In genomic region chr6:75602164-75602896, GRCh38 we compare ENCODE assay signal across 1 cellular context.
TF ChIP-seq lines count a peak whose summit lies in the region.

No MANE protein-coding gene starts in this region.

TF ChIP-seq in HEK293, 187 proteins besides CTCF, POLR2A, EP300 and RAD21 (continued from another document and continues in another):
- TF ChIP-seq, protein P1, sequence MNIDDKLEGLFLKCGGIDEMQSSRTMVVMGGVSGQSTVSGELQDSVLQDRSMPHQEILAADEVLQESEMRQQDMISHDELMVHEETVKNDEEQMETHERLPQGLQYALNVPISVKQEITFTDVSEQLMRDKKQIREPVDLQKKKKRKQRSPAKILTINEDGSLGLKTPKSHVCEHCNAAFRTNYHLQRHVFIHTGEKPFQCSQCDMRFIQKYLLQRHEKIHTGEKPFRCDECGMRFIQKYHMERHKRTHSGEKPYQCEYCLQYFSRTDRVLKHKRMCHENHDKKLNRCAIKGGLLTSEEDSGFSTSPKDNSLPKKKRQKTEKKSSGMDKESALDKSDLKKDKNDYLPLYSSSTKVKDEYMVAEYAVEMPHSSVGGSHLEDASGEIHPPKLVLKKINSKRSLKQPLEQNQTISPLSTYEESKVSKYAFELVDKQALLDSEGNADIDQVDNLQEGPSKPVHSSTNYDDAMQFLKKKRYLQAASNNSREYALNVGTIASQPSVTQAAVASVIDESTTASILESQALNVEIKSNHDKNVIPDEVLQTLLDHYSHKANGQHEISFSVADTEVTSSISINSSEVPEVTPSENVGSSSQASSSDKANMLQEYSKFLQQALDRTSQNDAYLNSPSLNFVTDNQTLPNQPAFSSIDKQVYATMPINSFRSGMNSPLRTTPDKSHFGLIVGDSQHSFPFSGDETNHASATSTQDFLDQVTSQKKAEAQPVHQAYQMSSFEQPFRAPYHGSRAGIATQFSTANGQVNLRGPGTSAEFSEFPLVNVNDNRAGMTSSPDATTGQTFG (tag by site-specific recombination; IDR thresholded peaks at IDR 0.05; ENCODE audit: borderline replicate concordance) = no peak
- TF ChIP-seq ZNF585B (tag by site-specific recombination; IDR thresholded peaks at IDR 0.05) (no peak), ZNF335 (tag by site-specific recombination; conservative IDR thresholded peaks at IDR 0.05) (peak; percentile 68), TCF7L2 (IDR thresholded peaks at IDR 0.05; ENCODE audit: borderline replicate concordance, low read depth, low read length) (no peak), ZNF19 (tag by site-specific recombination; IDR thresholded peaks at IDR 0.05; ENCODE audit: low read depth) (no peak), ZNF658 (tag by site-specific recombination; IDR thresholded peaks at IDR 0.05) (no peak), ZIC2 (tag by site-specific recombination; IDR thresholded peaks at IDR 0.05) (no peak), ZNF169 (tag by site-specific recombination; IDR thresholded peaks at IDR 0.05) (no peak), FEZF1 (tag by site-specific recombination; IDR thresholded peaks at IDR 0.05) (no peak), ZNF354C (tag by site-specific recombination; IDR thresholded peaks at IDR 0.05; ENCODE audit: borderline replicate concordance, low read depth) (0 out of 2 replicates have a peak, but pooled peaks have one; percentile 52), ZNF138 (tag by site-specific recombination; IDR thresholded peaks at IDR 0.05; ENCODE audit: borderline replicate concordance) (no peak), SCRT1 (tag by site-specific recombination; IDR thresholded peaks at IDR 0.05; ENCODE audit: borderline replicate concordance) (no peak), ZNF146 (tag by site-specific recombination; IDR thresholded peaks at IDR 0.05) (no peak), ZFP41 (tag by site-specific recombination; IDR thresholded peaks at IDR 0.05; ENCODE audit: borderline replicate concordance) (no peak), KLF17 (tag by site-specific recombination; IDR thresholded peaks at IDR 0.05) (no peak), ZXDB (tag by site-specific recombination; IDR thresholded peaks at IDR 0.05) (peak; percentile 44; the same call in 1 of the 2 replicates), KLF1 (tag by site-specific recombination; IDR thresholded peaks at IDR 0.05) (no peak; the same call in 1 of the 2 replicates), ZBTB20 (tag by site-specific recombination; IDR thresholded peaks at IDR 0.05) (peak; percentile 84), ZNF214 (tag by site-specific recombination; IDR thresholded peaks at IDR 0.05; ENCODE audit: borderline replicate concordance) (no peak), ZNF112 (tag by site-specific recombination; IDR thresholded peaks at IDR 0.05) (no peak), ZNF274 (IDR thresholded peaks at IDR 0.05; ENCODE audit: low read length) (no peak), ZNF274 (tag by site-specific recombination; IDR thresholded peaks at IDR 0.05; ENCODE audit: borderline replicate concordance) (no peak), MYNN (tag by site-specific recombination; IDR thresholded peaks at IDR 0.05; ENCODE audit: borderline replicate concordance) (no peak), OVOL3 (tag by site-specific recombination; IDR thresholded peaks at IDR 0.05) (0 out of 2 replicates have a peak, but pooled peaks have one; percentile 38), ZNF514 (tag by site-specific recombination; IDR thresholded peaks at IDR 0.05) (no peak), ZNF645 (tag by site-specific recombination; IDR thresholded peaks at IDR 0.05) (no peak), ZSCAN18 (tag by site-specific recombination; IDR thresholded peaks at IDR 0.05) (no peak), ZNF623 (tag by site-specific recombination; IDR thresholded peaks at IDR 0.05) (no peak), ZNF544 (tag by site-specific recombination; IDR thresholded peaks at IDR 0.05) (no peak), ZNF510 (tag by site-specific recombination; IDR thresholded peaks at IDR 0.05; ENCODE audit: insufficient replicate concordance) (no peak), ZNF76 (tag by site-specific recombination; IDR thresholded peaks at IDR 0.05; ENCODE audit: borderline replicate concordance, low read depth) (peak; percentile 61; the same call in 1 of the 2 replicates), ZBTB44 (tag by site-specific recombination; IDR thresholded peaks at IDR 0.05) (no peak), ZNF140 (tag by site-specific recombination; IDR thresholded peaks at IDR 0.05) (no peak), ZBTB8A (tag by site-specific recombination; IDR thresholded peaks at IDR 0.05) (no peak; the same call in 1 of the 2 replicates), OSR2 (tag by site-specific recombination; IDR thresholded peaks at IDR 0.05) (no peak), ZNF404 (tag by site-specific recombination; IDR thresholded peaks at IDR 0.05) (no peak), ZNF626 (tag by site-specific recombination; IDR thresholded peaks at IDR 0.05) (no peak), WT1 (tag by site-specific recombination; IDR thresholded peaks at IDR 0.05) (no peak; the same call in 1 of the 2 replicates), REPIN1 (tag by site-specific recombination; IDR thresholded peaks at IDR 0.05; ENCODE audit: low read depth) (no peak), ZNF202 (tag by site-specific recombination; IDR thresholded peaks at IDR 0.05; ENCODE audit: borderline replicate concordance) (no peak), ZNF423 (tag by site-specific recombination; IDR thresholded peaks at IDR 0.05) (no peak), ZNF747 (tag by site-specific recombination; IDR thresholded peaks at IDR 0.05) (no peak), ZNF341 (tag by site-specific recombination; IDR thresholded peaks at IDR 0.05; ENCODE audit: low read depth) (peak; percentile 99), ZNF629 (tag by site-specific recombination; IDR thresholded peaks at IDR 0.05) (no peak), YY2 (tag by site-specific recombination; IDR thresholded peaks at IDR 0.05) (peak; percentile 84), GLIS1 (tag by site-specific recombination; IDR thresholded peaks at IDR 0.05) (no peak)
- TF ChIP-seq, protein P2, sequence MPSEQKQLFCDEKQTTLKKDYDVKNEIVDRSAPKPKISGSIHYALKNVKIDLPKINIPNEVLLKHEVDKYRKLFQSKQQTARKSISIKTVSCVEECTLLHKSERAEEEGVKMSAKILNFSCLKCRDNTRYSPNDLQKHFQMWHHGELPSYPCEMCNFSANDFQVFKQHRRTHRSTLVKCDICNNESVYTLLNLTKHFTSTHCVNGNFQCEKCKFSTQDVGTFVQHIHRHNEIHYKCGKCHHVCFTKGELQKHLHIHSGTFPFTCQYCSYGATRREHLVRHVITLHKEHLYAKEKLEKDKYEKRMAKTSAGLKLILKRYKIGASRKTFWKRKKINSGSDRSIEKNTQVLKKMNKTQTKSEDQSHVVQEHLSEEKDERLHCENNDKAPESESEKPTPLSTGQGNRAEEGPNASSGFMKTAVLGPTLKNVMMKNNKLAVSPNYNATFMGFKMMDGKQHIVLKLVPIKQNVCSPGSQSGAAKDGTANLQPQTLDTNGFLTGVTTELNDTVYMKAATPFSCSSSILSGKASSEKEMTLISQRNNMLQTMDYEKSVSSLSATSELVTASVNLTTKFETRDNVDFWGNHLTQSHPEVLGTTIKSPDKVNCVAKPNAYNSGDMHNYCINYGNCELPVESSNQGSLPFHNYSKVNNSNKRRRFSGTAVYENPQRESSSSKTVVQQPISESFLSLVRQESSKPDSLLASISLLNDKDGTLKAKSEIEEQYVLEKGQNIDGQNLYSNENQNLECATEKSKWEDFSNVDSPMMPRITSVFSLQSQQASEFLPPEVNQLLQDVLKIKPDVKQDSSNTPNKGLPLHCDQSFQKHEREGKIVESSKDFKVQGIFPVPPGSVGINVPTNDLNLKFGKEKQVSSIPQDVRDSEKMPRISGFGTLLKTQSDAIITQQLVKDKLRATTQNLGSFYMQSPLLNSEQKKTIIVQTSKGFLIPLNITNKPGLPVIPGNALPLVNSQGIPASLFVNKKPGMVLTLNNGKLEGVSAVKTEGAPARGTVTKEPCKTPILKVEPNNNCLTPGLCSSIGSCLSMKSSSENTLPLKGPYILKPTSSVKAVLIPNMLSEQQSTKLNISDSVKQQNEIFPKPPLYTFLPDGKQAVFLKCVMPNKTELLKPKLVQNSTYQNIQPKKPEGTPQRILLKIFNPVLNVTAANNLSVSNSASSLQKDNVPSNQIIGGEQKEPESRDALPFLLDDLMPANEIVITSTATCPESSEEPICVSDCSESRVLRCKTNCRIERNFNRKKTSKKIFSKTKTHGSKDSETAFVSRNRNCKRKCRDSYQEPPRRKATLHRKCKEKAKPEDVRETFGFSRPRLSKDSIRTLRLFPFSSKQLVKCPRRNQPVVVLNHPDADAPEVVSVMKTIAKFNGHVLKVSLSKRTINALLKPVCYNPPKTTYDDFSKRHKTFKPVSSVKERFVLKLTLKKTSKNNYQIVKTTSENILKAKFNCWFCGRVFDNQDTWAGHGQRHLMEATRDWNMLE (tag by site-specific recombination; conservative IDR thresholded peaks at IDR 0.05; ENCODE audit: low read depth) = no peak
- TF ChIP-seq, protein P3, sequence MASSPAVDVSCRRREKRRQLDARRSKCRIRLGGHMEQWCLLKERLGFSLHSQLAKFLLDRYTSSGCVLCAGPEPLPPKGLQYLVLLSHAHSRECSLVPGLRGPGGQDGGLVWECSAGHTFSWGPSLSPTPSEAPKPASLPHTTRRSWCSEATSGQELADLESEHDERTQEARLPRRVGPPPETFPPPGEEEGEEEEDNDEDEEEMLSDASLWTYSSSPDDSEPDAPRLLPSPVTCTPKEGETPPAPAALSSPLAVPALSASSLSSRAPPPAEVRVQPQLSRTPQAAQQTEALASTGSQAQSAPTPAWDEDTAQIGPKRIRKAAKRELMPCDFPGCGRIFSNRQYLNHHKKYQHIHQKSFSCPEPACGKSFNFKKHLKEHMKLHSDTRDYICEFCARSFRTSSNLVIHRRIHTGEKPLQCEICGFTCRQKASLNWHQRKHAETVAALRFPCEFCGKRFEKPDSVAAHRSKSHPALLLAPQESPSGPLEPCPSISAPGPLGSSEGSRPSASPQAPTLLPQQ (tag by site-specific recombination; IDR thresholded peaks at IDR 0.05) = peak; percentile 47; the same call in 1 of the 2 replicates
- TF ChIP-seq, protein P4, sequence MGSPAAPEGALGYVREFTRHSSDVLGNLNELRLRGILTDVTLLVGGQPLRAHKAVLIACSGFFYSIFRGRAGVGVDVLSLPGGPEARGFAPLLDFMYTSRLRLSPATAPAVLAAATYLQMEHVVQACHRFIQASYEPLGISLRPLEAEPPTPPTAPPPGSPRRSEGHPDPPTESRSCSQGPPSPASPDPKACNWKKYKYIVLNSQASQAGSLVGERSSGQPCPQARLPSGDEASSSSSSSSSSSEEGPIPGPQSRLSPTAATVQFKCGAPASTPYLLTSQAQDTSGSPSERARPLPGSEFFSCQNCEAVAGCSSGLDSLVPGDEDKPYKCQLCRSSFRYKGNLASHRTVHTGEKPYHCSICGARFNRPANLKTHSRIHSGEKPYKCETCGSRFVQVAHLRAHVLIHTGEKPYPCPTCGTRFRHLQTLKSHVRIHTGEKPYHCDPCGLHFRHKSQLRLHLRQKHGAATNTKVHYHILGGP (tag by site-specific recombination; IDR thresholded peaks at IDR 0.05) = no peak
- TF ChIP-seq, protein P5, sequence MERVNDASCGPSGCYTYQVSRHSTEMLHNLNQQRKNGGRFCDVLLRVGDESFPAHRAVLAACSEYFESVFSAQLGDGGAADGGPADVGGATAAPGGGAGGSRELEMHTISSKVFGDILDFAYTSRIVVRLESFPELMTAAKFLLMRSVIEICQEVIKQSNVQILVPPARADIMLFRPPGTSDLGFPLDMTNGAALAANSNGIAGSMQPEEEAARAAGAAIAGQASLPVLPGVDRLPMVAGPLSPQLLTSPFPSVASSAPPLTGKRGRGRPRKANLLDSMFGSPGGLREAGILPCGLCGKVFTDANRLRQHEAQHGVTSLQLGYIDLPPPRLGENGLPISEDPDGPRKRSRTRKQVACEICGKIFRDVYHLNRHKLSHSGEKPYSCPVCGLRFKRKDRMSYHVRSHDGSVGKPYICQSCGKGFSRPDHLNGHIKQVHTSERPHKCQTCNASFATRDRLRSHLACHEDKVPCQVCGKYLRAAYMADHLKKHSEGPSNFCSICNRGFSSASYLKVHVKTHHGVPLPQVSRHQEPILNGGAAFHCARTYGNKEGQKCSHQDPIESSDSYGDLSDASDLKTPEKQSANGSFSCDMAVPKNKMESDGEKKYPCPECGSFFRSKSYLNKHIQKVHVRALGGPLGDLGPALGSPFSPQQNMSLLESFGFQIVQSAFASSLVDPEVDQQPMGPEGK (tag by site-specific recombination; IDR thresholded peaks at IDR 0.05) = peak; percentile 67
